ENCODE assay signal across 16 cellular contexts in genomic region chr4:79476196-79476595, GRCh38.
DNase-seq lines count a peak whose midpoint lies in the region; ATAC-seq and TF ChIP-seq lines count a peak whose summit lies in the region.
"Had no signal": no experiment of that assay in that cellular context is flagged by ENCODE, and none has a peak within 500 bp of the region (broad histone marks: within the 10 kb centered on the region; RNA-seq: fewer than 3 reads in every experiment).

No MANE protein-coding gene starts in this region.

- H3K36me3 ChIP-seq in GM23248 (ENCODE audit: low read depth) (no peaks in the 10 kb centered on the region), thoracic aorta (no peaks in the 10 kb centered on the region)
- H3K36me3 ChIP-seq: BLaER1 treated with 17β-estradiol and CSF1 and Interleukin-3, amounts not matched to agents 10 nM and 100 nM had no signal

- no peak overlapping the region for H3K4me2 ChIP-seq in GM23248 (ENCODE audit: unreplicated experiment)
- H3K4me2 ChIP-seq: BLaER1 treated with 17β-estradiol and CSF1 and Interleukin-3, amounts not matched to agents 10 nM and 100 nM had no signal

- no peak overlapping the region for H3K4me3 ChIP-seq in GM23248
- H3K4me3 ChIP-seq in thoracic aorta: no peak overlapping the region
- H3K4me3 ChIP-seq: BLaER1 treated with 17β-estradiol and CSF1 and Interleukin-3, amounts not matched to agents 10 nM and 100 nM; GM12878 had no signal

- H3K79me2 ChIP-seq in GM23248 (ENCODE audit: insufficient read depth): no peaks in the 10 kb centered on the region

- H2AFZ ChIP-seq in GM23248: no peak overlapping the region

- peak; percentile 4 for DNase-seq in GM23248
- peak; percentile 62 for DNase-seq in fibroblast of peridontal ligament (ENCODE audit: extremely low read depth)
- peak; percentile 53 for DNase-seq in posterior vena cava (ENCODE audit: low spot score)
- no peak for DNase-seq in thoracic aorta (ENCODE audit: low spot score)
- DNase-seq in SIG-M5 (lab: John Stamatoyannopoulos, UW): no peak
- DNase-seq in NCI-H2107 treated with DMSO at 0.1 percent for 48 hours (lab: John Stamatoyannopoulos, UW; ENCODE audit: unreplicated experiment): no peak
- DNase-seq in activated CD8-positive, alpha-beta memory T cell treated with anti-CD3 and anti-CD28 coated beads, Interleukin-2, amount 50 U/mL, for 4 hours: no peak
- DNase-seq: 8988T; Calu3; CD8-positive, alpha-beta T cell; DMS53; DND-41; EL; H9 had no signal

- in situ Hi-C loops in GM23248 (cut with MboI): no loop called here

- H3K27ac ChIP-seq in GM23248 (no peak overlapping the region), thoracic aorta (no peak overlapping the region)
- H3K27ac ChIP-seq: BLaER1 treated with 17β-estradiol and CSF1 and Interleukin-3, amounts not matched to agents 10 nM and 100 nM had no signal

- intact Hi-C loops in posterior vena cava (cut with DNase I): no loop called here

- H3K27me3 ChIP-seq in GM23248 (replicated peaks; ENCODE audit: insufficient read depth): no peaks in the 10 kb centered on the region
- H3K27me3 ChIP-seq in thoracic aorta (replicated peaks; ENCODE audit: insufficient read depth): no peaks in the 10 kb centered on the region
- H3K27me3 ChIP-seq: BLaER1 treated with 17β-estradiol and CSF1 and Interleukin-3, amounts not matched to agents 10 nM and 100 nM had no signal

- no peaks in the 10 kb centered on the region for H3K4me1 ChIP-seq in GM23248 (ENCODE audit: insufficient read depth)
- no peaks in the 10 kb centered on the region for H3K4me1 ChIP-seq in thoracic aorta (ENCODE audit: control insufficient read depth in 1 of 2, low read depth in 2 of 2)
- H3K4me1 ChIP-seq: BLaER1 treated with 17β-estradiol and CSF1 and Interleukin-3, amounts not matched to agents 10 nM and 100 nM had no signal

- no peaks in the 10 kb centered on the region for H4K20me1 ChIP-seq in GM23248 (ENCODE audit: insufficient read depth)
- H4K20me1 ChIP-seq: BLaER1 treated with 17β-estradiol and CSF1 and Interleukin-3, amounts not matched to agents 10 nM and 100 nM had no signal

- H3K9me2 ChIP-seq in GM23248 (ENCODE audit: insufficient read depth): no peaks in the 10 kb centered on the region

- H3K9me3 ChIP-seq in GM23248 (ENCODE audit: low read depth): no peaks in the 10 kb centered on the region
- H3K9me3 ChIP-seq in thoracic aorta: no peaks in the 10 kb centered on the region
- H3K9me3 ChIP-seq: BLaER1 treated with 17β-estradiol and CSF1 and Interleukin-3, amounts not matched to agents 10 nM and 100 nM had no signal

- WGBS in GM23248 (ENCODE audit: low coverage in 1 of 2, low lambda C conversion rate in 2 of 2, missing lambda C conversion rate in 2 of 2), 2 experiments: 7 to 11% methylated on average over 2 of the region's 2 CpGs

- no peaks in the 10 kb centered on the region for H3F3A ChIP-seq in GM23248 (ENCODE audit: insufficient read depth)

- TF ChIP-seq CTCF in thoracic aorta (IDR thresholded peaks at IDR 0.05): no peak

- ATAC-seq in thoracic aorta (ENCODE audit: insufficient number of reproducible peaks, low FRiP score, low read depth): peak; percentile 43
- ATAC-seq: CD8-positive, alpha-beta T cell; GM12878 had no signal

- no peak overlapping the region for H3K9ac ChIP-seq in GM23248
- H3K9ac ChIP-seq: BLaER1 treated with 17β-estradiol and CSF1 and Interleukin-3, amounts not matched to agents 10 nM and 100 nM had no signal

Comparison
In these comparisons a context has a peak if more than half of its experiments do, and no peak if none do; other contexts are left out.
1. DNase-seq: peak in GM23248 (single experiment), fibroblast of peridontal ligament (single experiment) and posterior vena cava (single experiment); none in thoracic aorta (single experiment), SIG-M5 (single experiment), NCI-H2107 treated with DMSO at 0.1 percent for 48 hours (single experiment) and activated CD8-positive, alpha-beta memory T cell treated with anti-CD3 and anti-CD28 coated beads, Interleukin-2, amount 50 U/mL, for 4 hours (single experiment).